In genomic region chr9:28916348-28916747, GRCh38 we compare ENCODE assay signal across 17 cellular contexts.
A peak's percentile ranks its signal among the peaks of the same experiment; 100 is the strongest.
DNase-seq lines count a peak whose midpoint lies in the region; ATAC-seq and TF ChIP-seq lines count a peak whose summit lies in the region.
"Had no signal": no experiment of that assay in that cellular context is flagged by ENCODE, and none has a peak within 500 bp of the region (broad histone marks: within the 10 kb centered on the region; RNA-seq: fewer than 3 reads in every experiment).

No MANE protein-coding gene starts in this region.

- peaks cover 26% of the 10 kb centered on the region for H3K4me1 ChIP-seq in PC-3 (ENCODE audit: insufficient read depth, low read length)
- H3K4me1 ChIP-seq in hepatocyte (ENCODE audit: insufficient read depth), result peaks cover 13% of the 10 kb centered on the region
- peaks cover 6% of the 10 kb centered on the region in 2 donors for H3K4me1 ChIP-seq in mucosa of rectum (ENCODE audit: control insufficient read depth in 2 of 2, insufficient read depth in 2 of 2, low read length in 2 of 2)
- H3K4me1 ChIP-seq: BLaER1 treated with 17β-estradiol and CSF1 and Interleukin-3, amounts not matched to agents 10 nM and 100 nM had no signal

- DNase-seq in PC-3 (no peak), hepatocyte (ENCODE audit: low spot score) (peak; percentile 15), GM19238 (ENCODE audit: insufficient read length, low spot score) (no peak), COLO829 (ENCODE audit: low spot score) (no peak)
- DNase-seq: 8988T; ACHN; CD4-positive, CD25-positive, alpha-beta regulatory T cell; DMS153; DMS79 treated with DMSO at 0.1 percent for 48 hours; EL; GOT3; H9 had no signal

- TF ChIP-seq CTCF in 22Rv1 (IDR thresholded peaks at IDR 0.05) (no peak), PC-3 (conservative IDR thresholded peaks at IDR 0.05; ENCODE audit: low read depth, low read length) (no peak), hepatocyte (IDR thresholded peaks at IDR 0.05; ENCODE audit: poor library complexity) (no peak)

- peaks cover 5% of the 10 kb centered on the region for H3F3A ChIP-seq in PC-3 (ENCODE audit: low read length, unreplicated experiment)

- H4K20me1 ChIP-seq in PC-3 (ENCODE audit: low read length) (no peaks in the 10 kb centered on the region), hepatocyte (ENCODE audit: insufficient read depth, poor library complexity, severe bottlenecking) (no peaks in the 10 kb centered on the region)
- H4K20me1 ChIP-seq: BLaER1 treated with 17β-estradiol and CSF1 and Interleukin-3, amounts not matched to agents 10 nM and 100 nM had no signal

- H3K27ac ChIP-seq in 22Rv1, result peak overlapping the region; percentile 38
- H3K27ac ChIP-seq in PC-3 (ENCODE audit: low read length), result peak overlapping the region; percentile 95
- peak overlapping the region; percentile 77 for H3K27ac ChIP-seq in hepatocyte
- H3K27ac ChIP-seq in mucosa of rectum (ENCODE audit: low read depth in 2 of 2, low read length in 2 of 2), result peak overlapping the region; percentile 66 to 67
- H3K27ac ChIP-seq: BLaER1 treated with 17β-estradiol and CSF1 and Interleukin-3, amounts not matched to agents 10 nM and 100 nM had no signal

- POLR2A ChIA-PET in PC-3 (lab: Charles Lee; ENCODE audit: unreplicated experiment), result no interaction called here

- CTCF ChIA-PET in PC-3 (lab: Charles Lee), result no interaction called here

- H2AFZ ChIP-seq in PC-3 (ENCODE audit: low read length) (peak overlapping the region; percentile 45; the same call in 1 of the 2 replicates), hepatocyte (no peak overlapping the region)

- no peaks in the 10 kb centered on the region for H3K79me2 ChIP-seq in PC-3 (ENCODE audit: low read length)
- H3K79me2 ChIP-seq in hepatocyte, result no peaks in the 10 kb centered on the region

- H3K4me2 ChIP-seq in PC-3 (ENCODE audit: low read length) (no peak overlapping the region), hepatocyte (peak overlapping the region; percentile 52)
- H3K4me2 ChIP-seq: BLaER1 treated with 17β-estradiol and CSF1 and Interleukin-3, amounts not matched to agents 10 nM and 100 nM had no signal

- BruUV-seq in PC-3 (replicated peaks; lab: Mats Ljungman, UMichigan), result no TSS peak

- WGBS in hepatocyte (ENCODE audit: low lambda C conversion rate, missing lambda C conversion rate), result 31% methylated on average over 3 of the region's 3 CpGs

- no peaks in the 10 kb centered on the region for H3K9me2 ChIP-seq in PC-3 (replicated peaks; ENCODE audit: low read length)
- H3K9me2 ChIP-seq in hepatocyte (replicated peaks; ENCODE audit: insufficient read depth), result no peaks in the 10 kb centered on the region

- H3K36me3 ChIP-seq in PC-3 (ENCODE audit: low read depth, low read length) (no peaks in the 10 kb centered on the region), hepatocyte (replicated peaks; ENCODE audit: insufficient read depth, low read depth) (no peaks in the 10 kb centered on the region), mucosa of rectum (ENCODE audit: control insufficient read depth in 2 of 2, insufficient read depth in 2 of 2, low read length in 2 of 2) (no peaks in the 10 kb centered on the region)
- H3K36me3 ChIP-seq: BLaER1 treated with 17β-estradiol and CSF1 and Interleukin-3, amounts not matched to agents 10 nM and 100 nM had no signal

- ATAC-seq in PC-3, result no peak
- no peak for ATAC-seq in GM19397 (IDR thresholded peaks at IDR 0.05; ENCODE audit: unreplicated experiment)
- ATAC-seq in HG03521 (IDR thresholded peaks at IDR 0.05; ENCODE audit: unreplicated experiment), result no peak

- no peaks in the 10 kb centered on the region for H3K27me3 ChIP-seq in PC-3 (ENCODE audit: low read length)
- no peaks in the 10 kb centered on the region for H3K27me3 ChIP-seq in hepatocyte
- no peaks in the 10 kb centered on the region for H3K27me3 ChIP-seq in mucosa of rectum (ENCODE audit: control insufficient read depth in 2 of 2, insufficient read depth in 2 of 2, low read length in 2 of 2)
- H3K27me3 ChIP-seq: BLaER1 treated with 17β-estradiol and CSF1 and Interleukin-3, amounts not matched to agents 10 nM and 100 nM had no signal

- H3K4me3 ChIP-seq in PC-3 (ENCODE audit: low read length), result no peak overlapping the region
- H3K4me3 ChIP-seq in hepatocyte, result no peak overlapping the region
- H3K4me3 ChIP-seq in mucosa of rectum (ENCODE audit: low read length in 2 of 2), result no peak overlapping the region
- H3K4me3 ChIP-seq: BLaER1 treated with 17β-estradiol and CSF1 and Interleukin-3, amounts not matched to agents 10 nM and 100 nM had no signal

- H3K9ac ChIP-seq in PC-3 (ENCODE audit: low read length), result peak overlapping the region; percentile 52
- no peak overlapping the region for H3K9ac ChIP-seq in mucosa of rectum (ENCODE audit: low read depth in 1 of 2, low read length in 2 of 2)
- H3K9ac ChIP-seq: BLaER1 treated with 17β-estradiol and CSF1 and Interleukin-3, amounts not matched to agents 10 nM and 100 nM had no signal

- intact Hi-C loops in PC-3 (cut with micrococcal nuclease), result no loop called here

- H3K9me3 ChIP-seq in PC-3 (ENCODE audit: low read length) (no peaks in the 10 kb centered on the region), hepatocyte (ENCODE audit: low read depth) (no peaks in the 10 kb centered on the region), mucosa of rectum (ENCODE audit: control insufficient read depth in 2 of 2, low read length in 2 of 2) (no peaks in the 10 kb centered on the region)

Comparison
In these comparisons a context has a peak if more than half of its experiments do, and no peak if none do; other contexts are left out.
1. H3K27ac ChIP-seq: peak in every context shown above with its lines; median percentile 95 in PC-3; 77 in hepatocyte; 66 in mucosa of rectum; 38 in 22Rv1.